Comparison of ENCODE assay signal across 17 cellular contexts in genomic region chr18:69631281-69631680, GRCh38.
"Had no signal": no experiment of that assay in that cellular context is flagged by ENCODE, and none has a peak within 500 bp of the region (broad histone marks: within the 10 kb centered on the region; RNA-seq: fewer than 3 reads in every experiment).

No MANE protein-coding gene starts in this region.

- H3K27ac ChIP-seq: coronary artery, heart right ventricle, thoracic aorta, WERI-Rb-1 had no signal

- H3K9me3 ChIP-seq: heart right ventricle, thoracic aorta had no signal

- H3K36me3 ChIP-seq: heart right ventricle, thoracic aorta, WERI-Rb-1 had no signal

- H3K36me3 Mint-ChIP-seq: T-cell had no signal

- DNase-seq: activated CD4-positive, alpha-beta T cell treated with anti-CD3 and anti-CD28 coated beads for 4 hours; activated CD8-positive, alpha-beta memory T cell treated with anti-CD3 and anti-CD28 coated beads, Interleukin-2, amount 50 U/mL, for 48 hours; activated CD8-positive, alpha-beta T cell treated with anti-CD3 and anti-CD28 coated beads, Interleukin-2, amount 10 ng/mL, durations not matched to agents 7 days and 5 days; caudate nucleus; effector CD8-positive, alpha-beta T cell; heart right ventricle; left ventricle myocardium superior; stimulated activated CD4-positive, alpha-beta T cell treated with anti-CD3 and anti-CD28 coated beads, Interleukin-12 subunit alpha, Interleukin-12 subunit beta, amount 100 ng/mL, for 4 hours; stimulated activated CD4-positive, alpha-beta T cell treated with anti-CD3 and anti-CD28 coated beads, Interleukin-2, amount 100 ng/mL, for 48 hours; T-cell; T1000; WERI-Rb-1 had no signal

- H3K27me3 ChIP-seq: heart right ventricle had no signal

- ATAC-seq: activated CD8-positive, alpha-beta T cell treated with anti-CD3 and anti-CD28 coated beads, Interleukin-2, amount 10 ng/mL, durations not matched to agents 7 days and 5 days; heart right ventricle; left ventricle myocardium superior; T-cell had no signal

- FAIRE-seq: urothelium cell line had no signal

- H3K27me3 Mint-ChIP-seq: stimulated activated naive CD8-positive, alpha-beta T cell treated with anti-CD3 and anti-CD28 coated beads, Interleukin-15, Interleukin-2, amounts not matched to agents 100 ng/mL and 50 ng/mL, for 24 hours had no signal

- H3K9me3 Mint-ChIP-seq: stimulated activated naive CD8-positive, alpha-beta T cell treated with anti-CD3 and anti-CD28 coated beads, Interleukin-15, Interleukin-2, amounts not matched to agents 100 ng/mL and 50 ng/mL, for 24 hours; T-cell had no signal

- H3K27ac Mint-ChIP-seq: activated CD8-positive, alpha-beta T cell treated with anti-CD3 and anti-CD28 coated beads, Interleukin-2, amount 10 ng/mL, durations not matched to agents 7 days and 5 days; stimulated activated naive CD8-positive, alpha-beta T cell treated with anti-CD3 and anti-CD28 coated beads, Interleukin-15, Interleukin-2, amounts not matched to agents 100 ng/mL and 50 ng/mL, for 24 hours; T-cell had no signal

- H3K4me3 Mint-ChIP-seq: activated CD8-positive, alpha-beta T cell treated with anti-CD3 and anti-CD28 coated beads, Interleukin-2, amount 10 ng/mL, durations not matched to agents 7 days and 5 days; neural crest cell; stimulated activated naive CD8-positive, alpha-beta T cell treated with anti-CD3 and anti-CD28 coated beads, Interleukin-15, Interleukin-2, amounts not matched to agents 100 ng/mL and 50 ng/mL, for 24 hours; T-cell had no signal

- H3K4me3 ChIP-seq: coronary artery, heart right ventricle, thoracic aorta had no signal
